Comparison of ENCODE assay signal across 27 cellular contexts in the genomic region with DNA sequence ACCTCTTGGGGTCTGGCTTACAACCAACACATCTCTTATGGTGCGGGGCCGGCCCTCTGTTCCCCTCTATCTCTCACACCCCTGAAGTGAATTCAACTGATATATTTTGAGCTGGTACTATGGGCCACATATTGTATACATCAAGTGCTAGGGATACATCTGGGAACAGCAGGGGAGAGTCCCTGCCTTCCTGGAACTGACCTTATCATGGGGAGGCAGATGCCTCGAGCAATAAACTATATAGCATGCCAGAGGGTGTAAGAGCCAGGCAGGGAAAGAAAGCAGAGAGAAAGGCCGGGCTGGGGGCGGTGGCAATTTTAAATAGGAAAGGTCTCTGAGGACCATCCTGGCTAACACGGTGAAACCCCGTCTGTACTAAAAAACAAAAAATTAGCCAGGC.
"Had no signal": no experiment of that assay in that cellular context is flagged by ENCODE, and none has a peak within 500 bp of the region (broad histone marks: within the 10 kb centered on the region; RNA-seq: fewer than 3 reads in every experiment).

No MANE protein-coding gene starts in this region.

- H3K9me3 Mint-ChIP-seq: activated CD4-positive, alpha-beta memory T cell treated with anti-CD3 and anti-CD28 coated beads for 36 hours; activated T-helper 1 cell treated with anti-CD3 and anti-CD28 coated beads, Interleukin-12 subunit alpha, Interleukin-12 subunit beta, Interleukin-2, Interleukin-4 antibody, amounts not matched to agents 30 ng/mL and 10 ng/mL and 1 ng/mL, durations not matched to agents 14 hours and 24 hours and 36 hours; dendritic cell treated with granulocyte-macrophage colony-stimulating factor and Interleukin-4, amounts not matched to agents 40 ng/mL and 50 ng/mL, for 4 days; naive thymus-derived CD8-positive, alpha-beta T cell had no signal

- H3K27me3 ChIP-seq: breast epithelium, left lung, right lobe of liver, thyroid gland, upper lobe of right lung had no signal

- DNase-seq: activated CD4-positive, alpha-beta memory T cell treated with anti-CD3 and anti-CD28 coated beads for 36 hours; activated CD4-positive, alpha-beta T cell treated with anti-CD3 and anti-CD28 coated beads for 4 hours; activated CD8-positive, alpha-beta memory T cell treated with anti-CD3 and anti-CD28 coated beads, Interleukin-2, amount 50 U/mL, for 4 hours; activated gamma-delta T cell treated with Interleukin-2 at 50 U/mL for 16 hours; activated naive CD4-positive, alpha-beta T cell treated with anti-CD3 and anti-CD28 coated beads, Interleukin-2, amount 50 U/mL, for 16 hours; activated T-cell treated with anti-CD3 and anti-CD28 coated beads, Interleukin-2, amount 50 U/mL, for 1 hour; amniotic stem cell; central memory CD4-positive, alpha-beta T cell; endodermal cell; esophagus squamous epithelium; foreskin melanocyte; left lung; lower lobe of right lung; mesenchymal stem cell; naive thymus-derived CD8-positive, alpha-beta T cell; right lobe of liver; stimulated activated CD4-positive, alpha-beta T cell treated with anti-CD3 and anti-CD28 coated beads, Interleukin-4, amount 100 ng/mL, for 1 hour; stimulated activated naive CD8-positive, alpha-beta T cell treated with anti-CD3 and anti-CD28 coated beads, Interleukin-15, Interleukin-2, amounts not matched to agents 100 U/mL and 50 U/mL, for 24 hours; substantia nigra; SW 1271; T-helper 2 cell; thyroid gland; upper lobe of right lung had no signal

- H3K4me3 Mint-ChIP-seq: activated CD4-positive, alpha-beta memory T cell treated with anti-CD3 and anti-CD28 coated beads for 36 hours; activated T-helper 1 cell treated with anti-CD3 and anti-CD28 coated beads, Interleukin-12 subunit alpha, Interleukin-12 subunit beta, Interleukin-2, Interleukin-4 antibody, amounts not matched to agents 30 ng/mL and 10 ng/mL and 1 ng/mL, durations not matched to agents 14 hours and 24 hours and 36 hours; dendritic cell treated with granulocyte-macrophage colony-stimulating factor and Interleukin-4, amounts not matched to agents 40 ng/mL and 50 ng/mL, for 4 days; endodermal cell; naive thymus-derived CD8-positive, alpha-beta T cell had no signal

- H3K4me1 Mint-ChIP-seq: naive thymus-derived CD8-positive, alpha-beta T cell had no signal

- H3K27ac ChIP-seq: breast epithelium, esophagus squamous epithelium, left lung, lower lobe of right lung, thyroid gland, upper lobe of right lung, VCaP had no signal

- H3K4me3 ChIP-seq: breast epithelium, esophagus squamous epithelium, left lung, lower lobe of right lung, right lobe of liver, thyroid gland, upper lobe of right lung had no signal

- ATAC-seq: left lung; naive thymus-derived CD8-positive, alpha-beta T cell; right lobe of liver; stimulated activated naive CD8-positive, alpha-beta T cell treated with anti-CD3 and anti-CD28 coated beads, Interleukin-15, Interleukin-2, amounts not matched to agents 100 U/mL and 50 U/mL, for 24 hours; upper lobe of right lung had no signal

- H3K36me3 ChIP-seq: breast epithelium, esophagus squamous epithelium, left lung, lower lobe of right lung, right lobe of liver, thyroid gland, upper lobe of right lung had no signal

- H3K9me3 ChIP-seq: breast epithelium, esophagus squamous epithelium, left lung, lower lobe of right lung, right lobe of liver, thyroid gland, upper lobe of right lung had no signal

- H3K4me1 ChIP-seq: breast epithelium, left lung, lower lobe of right lung, thyroid gland, upper lobe of right lung had no signal

- H3K27ac Mint-ChIP-seq: activated CD4-positive, alpha-beta memory T cell treated with anti-CD3 and anti-CD28 coated beads for 36 hours; activated T-helper 1 cell treated with anti-CD3 and anti-CD28 coated beads, Interleukin-12 subunit alpha, Interleukin-12 subunit beta, Interleukin-2, Interleukin-4 antibody, amounts not matched to agents 30 ng/mL and 10 ng/mL and 1 ng/mL, durations not matched to agents 14 hours and 24 hours and 36 hours; dendritic cell treated with granulocyte-macrophage colony-stimulating factor and Interleukin-4, amounts not matched to agents 40 ng/mL and 50 ng/mL, for 4 days; endodermal cell had no signal

- H3K36me3 Mint-ChIP-seq: activated CD4-positive, alpha-beta memory T cell treated with anti-CD3 and anti-CD28 coated beads for 36 hours; naive thymus-derived CD8-positive, alpha-beta T cell had no signal
